In the genomic region with DNA sequence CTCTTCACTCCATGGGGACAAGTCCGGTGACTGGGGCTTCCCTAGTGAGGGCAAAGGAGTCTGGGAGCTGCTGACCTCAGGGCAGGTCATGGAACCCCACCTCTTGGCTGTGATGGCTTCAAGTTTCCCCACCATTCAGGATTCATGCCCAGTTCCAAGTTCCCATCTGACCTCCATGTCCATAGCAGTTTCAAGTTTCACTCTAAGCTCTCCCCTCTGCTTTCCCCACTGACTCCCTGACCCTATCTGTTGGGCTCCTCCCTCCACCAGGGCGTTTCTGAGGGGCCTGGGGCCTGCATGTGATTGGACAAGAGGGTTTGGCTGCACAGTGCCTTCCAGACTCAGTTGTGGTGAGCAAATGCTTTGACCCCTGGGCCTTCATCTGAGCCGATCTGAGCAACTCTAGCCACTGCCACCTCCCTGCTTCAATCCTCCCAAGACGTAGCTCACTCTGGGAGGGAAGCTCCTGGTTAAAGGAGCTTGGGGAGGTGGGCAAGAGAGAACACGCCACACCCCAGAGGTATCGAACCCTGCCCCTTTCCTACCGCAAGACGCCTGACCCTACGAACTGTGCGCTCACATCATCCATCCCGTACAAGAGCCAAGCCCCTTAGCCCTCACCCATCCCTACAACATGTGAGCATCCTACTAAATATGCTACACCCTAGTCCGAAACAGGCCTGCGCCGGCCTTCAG, we compare ENCODE assay signal across 15 cellular contexts. TPM values are rescaled to one million over a fixed set of nuclear protein-coding genes. Genes with fewer than 3 reads are reported as not detected.
DNase-seq lines count a peak whose midpoint lies in the region; ATAC-seq, FAIRE-seq and TF ChIP-seq lines count a peak whose summit lies in the region.
"Had no signal": no experiment of that assay in that cellular context is flagged by ENCODE, and none has a peak within 500 bp of the region (broad histone marks: within the 10 kb centered on the region; RNA-seq: fewer than 3 reads in every experiment).

No MANE protein-coding gene starts in this region.

- H3K4me1 ChIP-seq in CD8-positive, alpha-beta memory T cell (ENCODE audit: insufficient read depth, low read length): peaks cover 4% of the 10 kb centered on the region

- H3K36me3 ChIP-seq in CD8-positive, alpha-beta memory T cell (ENCODE audit: insufficient read depth, low read length): no peaks in the 10 kb centered on the region

- CTCF ChIA-PET in CD8-positive, alpha-beta memory T cell (lab: Charles Lee): no interaction called here

- POLR2A ChIA-PET in CD8-positive, alpha-beta memory T cell (lab: Charles Lee): no interaction called here

- H3K9me3 ChIP-seq in CD8-positive, alpha-beta memory T cell (ENCODE audit: low read length): no peaks in the 10 kb centered on the region
- H3K9me3 ChIP-seq: neutrophil, SJSA1, suprapubic skin had no signal

- no peak overlapping the region for H3K4me3 ChIP-seq in CD8-positive, alpha-beta memory T cell (ENCODE audit: low read length)
- H3K4me3 ChIP-seq: SJSA1, suprapubic skin had no signal

- H3K27me3 ChIP-seq in CD8-positive, alpha-beta memory T cell (ENCODE audit: insufficient read depth, low read length, poor library complexity, severe bottlenecking): no peaks in the 10 kb centered on the region
- H3K27me3 ChIP-seq: SJSA1, suprapubic skin had no signal

- peaks cover 0 to 6% of the 10 kb centered on the region in 2 donors for H3K27me3 Mint-ChIP-seq in CD8-positive, alpha-beta memory T cell

- peaks cover 8 to 27% (median 8%) of the 10 kb centered on the region in 3 donors for H3K4me1 Mint-ChIP-seq in CD8-positive, alpha-beta memory T cell

- H3K27ac Mint-ChIP-seq in CD8-positive, alpha-beta memory T cell: no peak overlapping the region
- H3K27ac Mint-ChIP-seq: B cell had no signal

- H3K9me3 Mint-ChIP-seq in CD8-positive, alpha-beta memory T cell: no peaks in the 10 kb centered on the region

- H3K36me3 Mint-ChIP-seq in CD8-positive, alpha-beta memory T cell: peaks cover 0 to 22% (median 2%) of the 10 kb centered on the region in 3 donors

- DNase-seq in CD8-positive, alpha-beta memory T cell: no peak
- peak; percentile 37 for DNase-seq in SK-N-DZ (ENCODE audit: low spot score)
- peak; percentile 58 for DNase-seq in iPS-NIHi7 (ENCODE audit: extremely low spot score)
- DNase-seq in GM12892 (ENCODE audit: insufficient read length): no peak
- no peak for DNase-seq in activated T-cell treated with anti-CD3 and anti-CD28 coated beads, Interleukin-2, amount 50 U/mL, for 1 hour
- DNase-seq: activated CD4-positive, alpha-beta T cell treated with anti-CD3 and anti-CD28 coated beads for 48 hours; NCI-H446; stimulated activated CD4-positive, alpha-beta T cell treated with anti-CD3 and anti-CD28 coated beads, Interleukin-4, amount 100 ng/mL, for 1 hour had no signal

- no peak for ATAC-seq in GM21447 (IDR thresholded peaks at IDR 0.05; ENCODE audit: unreplicated experiment)

- TF ChIP-seq POLR2A in GM12892 (IDR thresholded peaks at IDR 0.05; ENCODE audit: low read depth, low read length): no peak

- H3K4me3 Mint-ChIP-seq in CD8-positive, alpha-beta memory T cell: peak overlapping the region in 2 of 7 donors; percentile 32 to 44
- H3K4me3 Mint-ChIP-seq: B cell had no signal

- FAIRE-seq in GM12892 (lab: Jason Lieb, UNC): no peak
- FAIRE-seq: endometrium, islet of Langerhans had no signal

- peak overlapping the region; percentile 38 for H3K27ac ChIP-seq in CD8-positive, alpha-beta memory T cell (ENCODE audit: low read depth, low read length)
- H3K27ac ChIP-seq: neutrophil, SJSA1, suprapubic skin had no signal

RNA-seq across cellular contexts. Expression of gene ZNF629, which starts 8.3 kb away (rescaled TPM):
- total RNA-seq in CD8-positive, alpha-beta memory T cell: 1 to 10 TPM; 5.6 to 5.7 TPM
- polyA plus RNA-seq in CD8-positive, alpha-beta memory T cell: 1.1 TPM
- polyA plus RNA-seq in SK-N-DZ (2014; cell fraction: cytosol; rRNA removed): 15.0 and 15.4 TPM in 2 replicates
- 10.7 and 13.9 TPM in 2 replicates for polyA plus RNA-seq in SK-N-DZ (2014; cell fraction: nucleus; rRNA removed)
- 0.30 TPM for polyA plus RNA-seq in GM12892 (2012; ENCODE audit: missing spikeins)

RNA-seq across cellular contexts. Expression of gene RNF40, which starts 16.6 kb away (rescaled TPM):
- total RNA-seq in CD8-positive, alpha-beta memory T cell: 100 to 1,000 TPM; 152 to 157 TPM
- polyA plus RNA-seq in CD8-positive, alpha-beta memory T cell: 61.9 TPM
- polyA plus RNA-seq in SK-N-DZ (2014; cell fraction: cytosol; rRNA removed): 76.5 and 83.8 TPM in 2 replicates
- 104 and 122 TPM in 2 replicates for polyA plus RNA-seq in SK-N-DZ (2014; cell fraction: nucleus; rRNA removed)
- 32.1 TPM for polyA plus RNA-seq in GM12892 (2012; ENCODE audit: missing spikeins)

RNA-seq across cellular contexts. Expression of gene CFAP119, which starts 16.8 kb away (rescaled TPM):
- total RNA-seq in CD8-positive, alpha-beta memory T cell: 1 to 10 TPM; 6.5 to 6.9 TPM
- polyA plus RNA-seq in CD8-positive, alpha-beta memory T cell: 0.25 TPM
- polyA plus RNA-seq in SK-N-DZ (2014; cell fraction: cytosol; rRNA removed): 4.3 and 6.4 TPM in 2 replicates
- polyA plus RNA-seq in SK-N-DZ (2014; cell fraction: nucleus; rRNA removed): 29.9 and 34.1 TPM in 2 replicates
- 4.9 TPM for polyA plus RNA-seq in GM12892 (2012; ENCODE audit: missing spikeins)

RNA-seq across cellular contexts. Expression of gene PHKG2, which starts 30.5 kb away (rescaled TPM):
- total RNA-seq in CD8-positive, alpha-beta memory T cell: 10 to 100 TPM; 31.8 to 32.2 TPM
- polyA plus RNA-seq in CD8-positive, alpha-beta memory T cell: 47.0 TPM
- 23.3 and 28.6 TPM in 2 replicates for polyA plus RNA-seq in SK-N-DZ (2014; cell fraction: cytosol; rRNA removed)
- polyA plus RNA-seq in SK-N-DZ (2014; cell fraction: nucleus; rRNA removed): 71.3 and 96.4 TPM in 2 replicates
- polyA plus RNA-seq in GM12892 (2012; ENCODE audit: missing spikeins): 24.4 TPM

Comparison
In these comparisons a context has a peak if more than half of its experiments do, and no peak if none do; other contexts are left out.
1. DNase-seq: peak in SK-N-DZ (single experiment) and iPS-NIHi7 (single experiment); none in CD8-positive, alpha-beta memory T cell (0 of 5), GM12892 (single experiment) and activated T-cell treated with anti-CD3 and anti-CD28 coated beads, Interleukin-2, amount 50 U/mL, for 1 hour (single experiment).